1 cellular context compared by ENCODE assay signal in genomic region chr17:67891481-67892119, GRCh38.
TF ChIP-seq lines count a peak whose summit lies in the region.

No MANE protein-coding gene starts in this region.

TF ChIP-seq in K562, 482 proteins besides CTCF, POLR2A, EP300 and RAD21 (continued from another document):
- TF ChIP-seq E2F8 (IDR thresholded peaks at IDR 0.05; ENCODE audit: low read depth, partially characterized antibody) (no peak), EWSR1 (IDR thresholded peaks at IDR 0.05; ENCODE audit: borderline replicate concordance, low read depth, partially characterized antibody) (no peak)
